Comparison of ENCODE assay signal across 24 cellular contexts in genomic region chr3:123837858-123838257, GRCh38. TPM values are rescaled to one million over a fixed set of nuclear protein-coding genes. Genes with fewer than 3 reads are reported as not detected.
A peak's percentile ranks its signal among the peaks of the same experiment; 100 is the strongest.
DNase-seq lines count a peak whose midpoint lies in the region; ATAC-seq and TF ChIP-seq lines count a peak whose summit lies in the region.
"Had no signal": no experiment of that assay in that cellular context is flagged by ENCODE, and none has a peak within 500 bp of the region (broad histone marks: within the 10 kb centered on the region; RNA-seq: fewer than 3 reads in every experiment).

No MANE protein-coding gene starts in this region.

- TF ChIP-seq CTCF in HEK293 (tag by site-specific recombination; IDR thresholded peaks at IDR 0.05), result no peak
- no peak for TF ChIP-seq CTCF in HFFc6 (IDR thresholded peaks at IDR 0.05)
- TF ChIP-seq CTCF in neural crest cell (conservative IDR thresholded peaks at IDR 0.05), result no peak

- H3K9me3 ChIP-seq in HEK293 (ENCODE audit: control insufficient read depth, insufficient read depth, low read depth, low read length), result no peaks in the 10 kb centered on the region
- H3K9me3 ChIP-seq: BE2C had no signal

- H3K4me3 Mint-ChIP-seq in HFFc6 (peak overlapping the region; percentile 1; the same call in 1 of the 2 replicates), neural crest cell (no peak overlapping the region)
- no peak overlapping the region for H3K4me3 Mint-ChIP-seq in activated CD4-positive, alpha-beta memory T cell treated with anti-CD3 and anti-CD28 coated beads for 36 hours
- H3K4me3 Mint-ChIP-seq: CD14-positive monocyte; CD4-positive, CD25-positive, alpha-beta regulatory T cell; CD8-positive, alpha-beta memory T cell had no signal

- H3K27ac Mint-ChIP-seq in HFFc6, result 0 out of 2 replicates have a peak overlapping the region, but pooled peaks have one; percentile 7
- H3K27ac Mint-ChIP-seq in neural crest cell (ENCODE audit: unreplicated experiment), result peak overlapping the region; percentile 37
- H3K27ac Mint-ChIP-seq in activated CD4-positive, alpha-beta memory T cell treated with anti-CD3 and anti-CD28 coated beads for 36 hours, result no peak overlapping the region
- H3K27ac Mint-ChIP-seq: CD14-positive monocyte; CD4-positive, alpha-beta memory T cell; CD4-positive, CD25-positive, alpha-beta regulatory T cell; CD8-positive, alpha-beta memory T cell had no signal

- no peaks in the 10 kb centered on the region for H3K36me3 ChIP-seq in HEK293 (ENCODE audit: control insufficient read depth in 2 of 2, insufficient read depth in 1 of 2, low read length in 2 of 2)
- H3K36me3 ChIP-seq: BE2C had no signal

- intact Hi-C loops in activated CD4-positive, alpha-beta memory T cell treated with anti-CD3 and anti-CD28 coated beads for 36 hours (cut with micrococcal nuclease), result no loop called here

- H3K4me1 Mint-ChIP-seq in HFFc6 (ENCODE audit: low read depth), result peaks cover 95% of the 10 kb centered on the region
- H3K4me1 Mint-ChIP-seq in neural crest cell, result peaks cover 3% of the 10 kb centered on the region
- no peaks in the 10 kb centered on the region for H3K4me1 Mint-ChIP-seq in activated CD4-positive, alpha-beta memory T cell treated with anti-CD3 and anti-CD28 coated beads for 36 hours (ENCODE audit: low read depth)
- H3K4me1 Mint-ChIP-seq: CD4-positive, alpha-beta memory T cell; CD4-positive, CD25-positive, alpha-beta regulatory T cell; CD8-positive, alpha-beta memory T cell had no signal

- H3K36me3 Mint-ChIP-seq in HFFc6 (ENCODE audit: low read depth), result peaks cover 73% of the 10 kb centered on the region
- peaks cover 26% of the 10 kb centered on the region for H3K36me3 Mint-ChIP-seq in neural crest cell (ENCODE audit: low read depth)
- no peaks in the 10 kb centered on the region for H3K36me3 Mint-ChIP-seq in activated CD4-positive, alpha-beta memory T cell treated with anti-CD3 and anti-CD28 coated beads for 36 hours
- H3K36me3 Mint-ChIP-seq: CD14-positive monocyte; CD4-positive, alpha-beta memory T cell; CD4-positive, CD25-positive, alpha-beta regulatory T cell; CD8-positive, alpha-beta memory T cell had no signal

- no peak overlapping the region for H3K4me3 ChIP-seq in HEK293 (ENCODE audit: low read depth, low read length)
- H3K4me3 ChIP-seq: BLaER1, GM12878 had no signal

- H3K27me3 Mint-ChIP-seq in HFFc6 (ENCODE audit: insufficient read depth) (no peaks in the 10 kb centered on the region; the same call in 1 of the 2 replicates), neural crest cell (ENCODE audit: low read depth) (no peaks in the 10 kb centered on the region)
- peaks cover 12% of the 10 kb centered on the region for H3K27me3 Mint-ChIP-seq in activated CD4-positive, alpha-beta memory T cell treated with anti-CD3 and anti-CD28 coated beads for 36 hours

- POLR2A ChIA-PET in HEK293 (lab: Yijun Ruan, JAX), result no interaction called here
- POLR2A ChIA-PET in activated CD4-positive, alpha-beta memory T cell treated with anti-CD3 and anti-CD28 coated beads for 36 hours (lab: Charles Lee), result no interaction called here

- no peak for ATAC-seq in GM21526 (IDR thresholded peaks at IDR 0.05; ENCODE audit: low FRiP score, unreplicated experiment)
- ATAC-seq: GM12878 had no signal

- H3K4me1 ChIP-seq in HEK293 (ENCODE audit: control insufficient read depth, insufficient read depth, low read length), result no peaks in the 10 kb centered on the region
- H3K4me1 ChIP-seq: BE2C, BLaER1 had no signal

- no peak overlapping the region for H3K27ac ChIP-seq in HEK293 (ENCODE audit: extremely low read depth, low read depth, low read length)
- H3K27ac ChIP-seq: BLaER1 had no signal

- CTCF ChIA-PET in HEK293 (lab: Yijun Ruan, JAX), result no interaction called here
- CTCF ChIA-PET in activated CD4-positive, alpha-beta memory T cell treated with anti-CD3 and anti-CD28 coated beads for 36 hours (lab: Charles Lee), result no interaction called here

- peaks cover 52% of the 10 kb centered on the region for H3K9me3 Mint-ChIP-seq in HFFc6
- peaks cover 11% of the 10 kb centered on the region for H3K9me3 Mint-ChIP-seq in neural crest cell
- H3K9me3 Mint-ChIP-seq in activated CD4-positive, alpha-beta memory T cell treated with anti-CD3 and anti-CD28 coated beads for 36 hours, result peaks cover 14% of the 10 kb centered on the region

- DNase-seq in HFFc6, result no peak
- DNase-seq in neural crest cell (ENCODE audit: low read depth, low spot score), result no peak
- no peak for DNase-seq in activated CD4-positive, alpha-beta memory T cell treated with anti-CD3 and anti-CD28 coated beads for 36 hours
- DNase-seq: 8988T; ACHN; BE2C; C1 segment of cervical spinal cord; CD4-positive, alpha-beta memory T cell; CD4-positive, CD25-positive, alpha-beta regulatory T cell; CD8-positive, alpha-beta memory T cell; COR-L47; DMS 273 treated with DMSO at 0.1 percent for 48 hours; DMS153; DMS53; DMS79; DND-41; EL; GDM1 had no signal

TF ChIP-seq in HEK293, 187 proteins besides CTCF, POLR2A, EP300 and RAD21:
- TF ChIP-seq ZNF133 (tag by site-specific recombination; IDR thresholded peaks at IDR 0.05), result peak; percentile 65
- TF ChIP-seq SCRT1 (tag by site-specific recombination; IDR thresholded peaks at IDR 0.05; ENCODE audit: borderline replicate concordance), result no peak
- no peak for TF ChIP-seq ZNF404 (tag by site-specific recombination; IDR thresholded peaks at IDR 0.05)
- peak; percentile 97 for TF ChIP-seq ZNF558 (tag by site-specific recombination; IDR thresholded peaks at IDR 0.05)
- no peak for TF ChIP-seq ZNF302 (tag by site-specific recombination; IDR thresholded peaks at IDR 0.05; ENCODE audit: low read depth)

RNA-seq across cellular contexts. Expression of gene MYLK, which starts 46.3 kb away (rescaled TPM):
- total RNA-seq in HFFc6 (2021; fragmentation: NEBNext Ultra II Directional; extraction: Animal tissue kit (Norgen Biotek cat#: 25700)), result 100 to 1,000 TPM; 296 to 431 (median 335) TPM
- total RNA-seq in neural crest cell, result 19.9 and 20.1 TPM in 2 replicates
- under 1 TPM in 1 of 2 experiments, not detected in 1; 0.17 TPM for total RNA-seq in activated CD4-positive, alpha-beta memory T cell treated with anti-CD3 and anti-CD28 coated beads for 36 hours
- total RNA-seq: CD4-positive, alpha-beta memory T cell; G401 had no signal

Comparison
In these comparisons a context has a peak if more than half of its experiments do, and no peak if none do; other contexts are left out.
1. RNA of gene MYLK, which starts 46.3 kb away (total RNA-seq): 296 to 431 TPM in HFFc6 and 19.9 to 20.1 TPM in neural crest cell; 0.17 TPM in activated CD4-positive, alpha-beta memory T cell treated with anti-CD3 and anti-CD28 coated beads for 36 hours; every median in the first group is over 10 times any median in the second.